24 cellular contexts compared by ENCODE assay signal in the genomic region with DNA sequence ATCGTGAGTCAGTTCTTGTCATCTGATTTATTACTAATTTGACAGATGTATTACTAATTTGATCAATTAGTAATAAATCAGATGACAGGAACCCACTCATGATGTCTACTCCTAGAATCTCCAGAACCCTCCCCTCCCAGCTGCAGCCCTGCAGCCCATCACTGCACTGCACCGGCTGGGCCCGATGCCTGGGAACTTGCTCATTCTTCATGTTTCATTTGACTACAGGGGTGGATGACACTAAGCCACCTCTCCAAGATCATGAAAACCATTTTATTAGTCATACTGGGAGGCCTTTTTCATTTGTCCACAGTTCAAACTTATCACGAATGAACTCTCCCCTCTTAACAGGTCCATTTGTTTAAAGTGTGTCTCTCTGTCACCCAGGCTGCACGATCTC. TPM values are rescaled to one million over a fixed set of nuclear protein-coding genes. Genes with fewer than 3 reads are reported as not detected.
DNase-seq lines count a peak whose midpoint lies in the region; ATAC-seq, FAIRE-seq and TF ChIP-seq lines count a peak whose summit lies in the region.
"Had no signal": no experiment of that assay in that cellular context is flagged by ENCODE, and none has a peak within 500 bp of the region (broad histone marks: within the 10 kb centered on the region; RNA-seq: fewer than 3 reads in every experiment).

No MANE protein-coding gene starts in this region.

- no peak for ATAC-seq in T-cell (replicated peaks in 1 of 4)
- ATAC-seq: CD8-positive, alpha-beta T cell; GM12878; HCT116 had no signal

- no peak overlapping the region for H3K27ac ChIP-seq in esophagus muscularis mucosa (replicated peaks in 1 of 4)
- H3K27ac ChIP-seq: BLaER1, C4-2B, GM23248 had no signal

- no peaks in the 10 kb centered on the region for H3K9me3 Mint-ChIP-seq in T-cell
- H3K9me3 Mint-ChIP-seq: CD8-positive, alpha-beta T cell had no signal

- DNase-seq in A172 (ENCODE audit: low spot score) (peak; percentile 35), H54 (ENCODE audit: insufficient read length, low spot score) (peak; percentile 8), RKO (ENCODE audit: low spot score) (peak; percentile 0), esophagus muscularis mucosa (ENCODE audit: extremely low spot score) (peak; percentile 42), T-cell (no peak), NCI-H2171 treated with DMSO at 0.1 percent for 48 hours (lab: John Stamatoyannopoulos, UW) (no peak), D721Med (ENCODE audit: insufficient read length, low spot score) (no peak)
- DNase-seq: 8988T; Caco-2; CD4-positive, CD25-positive, alpha-beta regulatory T cell; CD8-positive, alpha-beta T cell; DMS 273 treated with DMSO at 0.1 percent for 48 hours; DMS79; EL; GDM1; GM23248; H9 had no signal

- no peak for TF ChIP-seq POLR2A in H54 (IDR thresholded peaks at IDR 0.05; ENCODE audit: low read depth, low read length)
- TF ChIP-seq POLR2A in esophagus muscularis mucosa (IDR thresholded peaks at IDR 0.05; ENCODE audit: low read depth): no peak

- H3K9me3 ChIP-seq in esophagus muscularis mucosa: no peaks in the 10 kb centered on the region
- H3K9me3 ChIP-seq: BLaER1 had no signal

- POLR2A ChIA-PET in T-cell (lab: Charles Lee): no interaction called here

- H3K27ac Mint-ChIP-seq in T-cell: no peak overlapping the region
- H3K27ac Mint-ChIP-seq: CD4-positive, CD25-positive, alpha-beta regulatory T cell; CD8-positive, alpha-beta T cell; H9 had no signal

- no peaks in the 10 kb centered on the region for H3K36me3 Mint-ChIP-seq in T-cell
- H3K36me3 Mint-ChIP-seq: CD4-positive, CD25-positive, alpha-beta regulatory T cell; CD8-positive, alpha-beta T cell had no signal

- H3K4me3 ChIP-seq in esophagus muscularis mucosa: no peak overlapping the region
- H3K4me3 ChIP-seq: BLaER1, GM12878, GM23248 had no signal

- no peak for TF ChIP-seq CTCF in esophagus muscularis mucosa (IDR thresholded peaks at IDR 0.05)
- no peak for TF ChIP-seq CTCF in D721Med (IDR thresholded peaks at IDR 0.05; ENCODE audit: insufficient read depth, missing control alignments)

- H3K4me3 Mint-ChIP-seq in T-cell: no peak overlapping the region
- H3K4me3 Mint-ChIP-seq: CD4-positive, CD25-positive, alpha-beta regulatory T cell; CD8-positive, alpha-beta T cell; H9 had no signal

- no peaks in the 10 kb centered on the region for H3K4me1 Mint-ChIP-seq in T-cell
- H3K4me1 Mint-ChIP-seq: CD4-positive, CD25-positive, alpha-beta regulatory T cell; H9 had no signal

- no peaks in the 10 kb centered on the region for H3K4me1 ChIP-seq in esophagus muscularis mucosa
- H3K4me1 ChIP-seq: BLaER1, Caco-2 had no signal

- H3K27me3 Mint-ChIP-seq in T-cell: peaks cover 6 to 9% of the 10 kb centered on the region in 2 donors

- TF ChIP-seq EP300 in esophagus muscularis mucosa (IDR thresholded peaks at IDR 0.05): no peak

- no peaks in the 10 kb centered on the region for H3K36me3 ChIP-seq in esophagus muscularis mucosa
- H3K36me3 ChIP-seq: BLaER1 had no signal

- peaks cover 0 to 5% (median 0%) of the 10 kb centered on the region in 4 donors for H3K27me3 ChIP-seq in esophagus muscularis mucosa
- H3K27me3 ChIP-seq: BLaER1 had no signal

- WGBS in esophagus muscularis mucosa: 67% methylated on average over 5 of the region's 5 CpGs

- intact Hi-C loops in esophagus muscularis mucosa (cut with DNase I): no loop called here

- CTCF ChIA-PET in T-cell (lab: Charles Lee): no interaction called here

- FAIRE-seq in H54 (lab: Jason Lieb, UNC): peak; percentile 48
- FAIRE-seq in D721Med (lab: Jason Lieb, UNC): no peak
- FAIRE-seq: GM12878, GM19239, H1 had no signal

RNA-seq across cellular contexts. Expression of a gene that starts 41.0 kb away (rescaled TPM):
- 5.3 and 6.9 TPM in 2 replicates for total RNA-seq in A172 (2014; rRNA removed; shearing (Covaris generic))
- total RNA-seq in esophagus muscularis mucosa (under 1 TPM; 0.11 to 0.78 (median 0.46) TPM), T-cell (not detected)
- total RNA-seq: A673; Caco-2; CD4-positive, CD25-positive, alpha-beta regulatory T cell; CD8-positive, alpha-beta T cell; GM12878 had no signal

Comparison
In these comparisons a context has a peak if more than half of its experiments do, and no peak if none do; other contexts are left out.
1. DNase-seq: peak in A172 (single experiment), H54 (single experiment), RKO (single experiment) and esophagus muscularis mucosa (single experiment); none in T-cell (0 of 34), NCI-H2171 treated with DMSO at 0.1 percent for 48 hours (single experiment) and D721Med (single experiment).